In the genomic region with DNA sequence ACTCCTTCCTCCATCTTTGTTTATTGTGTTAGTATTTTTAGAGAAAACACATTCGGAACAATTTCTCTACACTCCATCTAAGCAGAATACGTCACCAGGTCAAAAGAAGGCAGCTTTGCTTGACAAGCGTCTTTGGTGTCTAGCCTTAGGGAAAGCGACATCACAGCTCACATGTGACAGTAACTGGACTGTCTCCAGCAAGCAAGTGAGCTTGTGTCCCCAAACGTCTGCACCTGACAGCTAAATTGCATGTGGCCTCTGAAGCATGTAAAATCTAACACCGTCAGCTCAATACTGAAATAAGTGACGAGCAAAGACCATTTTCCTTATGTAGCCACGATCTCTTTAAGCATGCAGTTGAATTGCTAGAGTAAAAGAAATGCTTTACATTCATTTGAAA, we compare ENCODE assay signal across 19 cellular contexts.
"Had no signal": no experiment of that assay in that cellular context is flagged by ENCODE, and none has a peak within 500 bp of the region (broad histone marks: within the 10 kb centered on the region; RNA-seq: fewer than 3 reads in every experiment).

No MANE protein-coding gene starts in this region.

- H3K4me3 ChIP-seq: MG63, SJCRH30 had no signal

- H3K9me3 ChIP-seq: MG63, SJCRH30 had no signal

- DNase-seq: IMR-90; Karpas-422; KG1; MG63; NCI-H1092; NCI-H1105 treated with DMSO at 0.1 percent for 48 hours; NCI-H1417 treated with DMSO at 0.1 percent for 48 hours; NCI-H146; NCI-H1694 treated with DMSO at 0.1 percent for 48 hours; NCI-H1930; NCI-H2227 treated with DMSO at 0.1 percent for 48 hours; NCI-H524 treated with DMSO at 0.1 percent for 48 hours; NCI-H748 treated with DMSO at 0.1 percent for 48 hours; NK-92 treated with Interleukin-12 subunit alpha and Interleukin-12 subunit beta, amount 100 ng/mL, for 24 hours; PC-3; SHP77; SJCRH30; T-helper 1 cell had no signal

- H3K27ac ChIP-seq: RWPE1, SJCRH30 had no signal

- H3K36me3 ChIP-seq: MG63, SJCRH30 had no signal

- H3K27me3 ChIP-seq: SJCRH30 had no signal
